Comparison of ENCODE assay signal across 1 cellular context in genomic region chr21:41929248-41929647, GRCh38.
TF ChIP-seq lines count a peak whose summit lies in the region.

No MANE protein-coding gene starts in this region.

TF ChIP-seq in SK-N-SH treated with all-trans-retinoic acid at 6 μM for 48 hours, 23 proteins besides CTCF, POLR2A, EP300 and RAD21 (continued from another document):
- TF ChIP-seq, protein P1, sequence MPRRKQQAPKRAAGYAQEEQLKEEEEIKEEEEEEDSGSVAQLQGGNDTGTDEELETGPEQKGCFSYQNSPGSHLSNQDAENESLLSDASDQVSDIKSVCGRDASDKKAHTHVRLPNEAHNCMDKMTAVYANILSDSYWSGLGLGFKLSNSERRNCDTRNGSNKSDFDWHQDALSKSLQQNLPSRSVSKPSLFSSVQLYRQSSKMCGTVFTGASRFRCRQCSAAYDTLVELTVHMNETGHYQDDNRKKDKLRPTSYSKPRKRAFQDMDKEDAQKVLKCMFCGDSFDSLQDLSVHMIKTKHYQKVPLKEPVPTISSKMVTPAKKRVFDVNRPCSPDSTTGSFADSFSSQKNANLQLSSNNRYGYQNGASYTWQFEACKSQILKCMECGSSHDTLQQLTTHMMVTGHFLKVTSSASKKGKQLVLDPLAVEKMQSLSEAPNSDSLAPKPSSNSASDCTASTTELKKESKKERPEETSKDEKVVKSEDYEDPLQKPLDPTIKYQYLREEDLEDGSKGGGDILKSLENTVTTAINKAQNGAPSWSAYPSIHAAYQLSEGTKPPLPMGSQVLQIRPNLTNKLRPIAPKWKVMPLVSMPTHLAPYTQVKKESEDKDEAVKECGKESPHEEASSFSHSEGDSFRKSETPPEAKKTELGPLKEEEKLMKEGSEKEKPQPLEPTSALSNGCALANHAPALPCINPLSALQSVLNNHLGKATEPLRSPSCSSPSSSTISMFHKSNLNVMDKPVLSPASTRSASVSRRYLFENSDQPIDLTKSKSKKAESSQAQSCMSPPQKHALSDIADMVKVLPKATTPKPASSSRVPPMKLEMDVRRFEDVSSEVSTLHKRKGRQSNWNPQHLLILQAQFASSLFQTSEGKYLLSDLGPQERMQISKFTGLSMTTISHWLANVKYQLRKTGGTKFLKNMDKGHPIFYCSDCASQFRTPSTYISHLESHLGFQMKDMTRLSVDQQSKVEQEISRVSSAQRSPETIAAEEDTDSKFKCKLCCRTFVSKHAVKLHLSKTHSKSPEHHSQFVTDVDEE (CRISPR knock-in tag; IDR thresholded peaks at IDR 0.05): no peak
- TF ChIP-seq ISL1 (CRISPR knock-in tag; IDR thresholded peaks at IDR 0.05) (no peak), RARB (CRISPR knock-in tag; IDR thresholded peaks at IDR 0.05) (no peak)
- TF ChIP-seq, protein P2, sequence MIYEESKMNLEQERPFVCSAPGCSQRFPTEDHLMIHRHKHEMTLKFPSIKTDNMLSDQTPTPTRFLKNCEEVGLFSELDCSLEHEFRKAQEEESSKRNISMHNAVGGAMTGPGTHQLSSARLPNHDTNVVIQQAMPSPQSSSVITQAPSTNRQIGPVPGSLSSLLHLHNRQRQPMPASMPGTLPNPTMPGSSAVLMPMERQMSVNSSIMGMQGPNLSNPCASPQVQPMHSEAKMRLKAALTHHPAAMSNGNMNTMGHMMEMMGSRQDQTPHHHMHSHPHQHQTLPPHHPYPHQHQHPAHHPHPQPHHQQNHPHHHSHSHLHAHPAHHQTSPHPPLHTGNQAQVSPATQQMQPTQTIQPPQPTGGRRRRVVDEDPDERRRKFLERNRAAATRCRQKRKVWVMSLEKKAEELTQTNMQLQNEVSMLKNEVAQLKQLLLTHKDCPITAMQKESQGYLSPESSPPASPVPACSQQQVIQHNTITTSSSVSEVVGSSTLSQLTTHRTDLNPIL (CRISPR knock-in tag; IDR thresholded peaks at IDR 0.05; ENCODE audit: low read depth): no peak
